In the genomic region with DNA sequence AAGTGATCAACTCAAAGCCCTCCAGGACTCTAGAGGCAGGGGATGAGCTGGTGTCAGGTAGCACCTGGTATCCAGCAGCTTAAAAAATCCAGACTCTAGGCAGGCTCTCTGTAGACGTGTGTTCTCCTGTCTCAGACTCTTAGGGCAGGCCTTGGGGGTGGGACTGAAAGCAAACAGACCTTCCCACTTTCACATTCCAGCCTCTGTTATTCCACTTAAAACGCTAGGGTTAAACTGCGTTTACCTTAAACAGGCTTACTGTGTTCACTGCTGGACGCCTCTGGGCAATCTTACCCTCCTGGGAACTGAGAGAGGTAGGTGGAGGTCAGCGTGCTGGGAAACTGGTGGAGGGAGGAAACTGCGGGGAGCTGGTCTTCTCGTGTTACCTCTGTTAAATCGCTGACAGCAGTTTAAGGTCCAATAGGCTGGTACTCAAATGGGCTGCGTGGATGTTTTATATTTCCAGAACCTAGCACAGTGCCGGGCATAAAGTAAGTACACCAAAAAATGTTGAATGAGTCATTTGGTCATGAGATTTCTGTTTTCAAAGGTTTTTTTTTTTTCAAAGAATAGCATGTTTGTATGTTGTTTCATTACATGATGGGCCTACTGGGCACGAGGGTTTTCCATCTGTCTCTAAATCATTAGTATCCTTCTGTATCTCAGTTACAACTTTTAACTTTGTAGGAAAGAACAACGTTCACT, we compare ENCODE assay signal across 8 cellular contexts. TPM values are rescaled to one million over a fixed set of nuclear protein-coding genes. Genes with fewer than 3 reads are reported as not detected.
A peak's percentile ranks its signal among the peaks of the same experiment; 100 is the strongest.
DNase-seq lines count a peak whose midpoint lies in the region; ATAC-seq, FAIRE-seq and TF ChIP-seq lines count a peak whose summit lies in the region.

Gene GCNT2, plus strand, starts transcription at position 248 of the 705 bp plus-strand sequence. CDS start 7,561 bp downstream, outside the sequence.

- H3K9ac ChIP-seq in PC-3 (ENCODE audit: low read length) = no peak within 1 kb of the TSS

- no peaks in the 10 kb centered on the region for H3K79me2 ChIP-seq in PC-3 (ENCODE audit: low read length)

- H3K27ac Mint-ChIP-seq in progenitor cell of endocrine pancreas = peak within 1 kb of the TSS; percentile 94
- no peak within 1 kb of the TSS for H3K27ac Mint-ChIP-seq in activated T-helper 17 cell treated with anti-CD3 and anti-CD28 coated beads, Interleukin-2, amount 50 U/mL, for 72 hours

- H3F3A ChIP-seq in PC-3 (ENCODE audit: low read length, unreplicated experiment) = no peaks in the 10 kb centered on the region

- peak within 1 kb of the TSS; percentile 53 for H2AFZ ChIP-seq in PC-3 (ENCODE audit: low read length)

- TF ChIP-seq CTCF in PC-3 (conservative IDR thresholded peaks at IDR 0.05; ENCODE audit: low read depth, low read length) (no peak), progenitor cell of endocrine pancreas (IDR thresholded peaks at IDR 0.05; ENCODE audit: unreplicated experiment) (no peak)

- no peaks in the 10 kb centered on the region for H4K20me1 ChIP-seq in PC-3 (ENCODE audit: low read length)

- CTCF ChIA-PET in PC-3 (lab: Charles Lee) = no interaction called here

- FAIRE-seq in G401.6 (lab: Jason Lieb, UNC) (peak; percentile 99), frontal cortex (lab: Jason Lieb, UNC) (no peak)

- intact Hi-C loops in PC-3 (cut with micrococcal nuclease) = no loop called here

- peak within 1 kb of the TSS; percentile 53 for H3K4me3 Mint-ChIP-seq in progenitor cell of endocrine pancreas (ENCODE audit: low read depth)
- no peak within 1 kb of the TSS for H3K4me3 Mint-ChIP-seq in activated T-helper 17 cell treated with anti-CD3 and anti-CD28 coated beads, Interleukin-2, amount 50 U/mL, for 72 hours

- H3K27me3 Mint-ChIP-seq in progenitor cell of endocrine pancreas = peaks cover 13% of the 10 kb centered on the region
- peaks cover 8% of the 10 kb centered on the region for H3K27me3 Mint-ChIP-seq in activated T-helper 17 cell treated with anti-CD3 and anti-CD28 coated beads, Interleukin-2, amount 50 U/mL, for 72 hours

- no peak within 1 kb of the TSS for H3K4me3 ChIP-seq in PC-3 (ENCODE audit: low read length)

- POLR2A ChIA-PET in PC-3 (lab: Charles Lee; ENCODE audit: unreplicated experiment) = no interaction called here

- DNase-seq in PC-3 (peak; percentile 22), frontal cortex (ENCODE audit: low spot score in 2 of 2) (no peak), progenitor cell of endocrine pancreas (ENCODE audit: low spot score, unreplicated experiment) (no peak), mesenteric fat pad (ENCODE audit: low spot score) (no peak)

- H3K4me1 Mint-ChIP-seq in progenitor cell of endocrine pancreas (ENCODE audit: low read depth) = peaks cover 31% of the 10 kb centered on the region
- H3K4me1 Mint-ChIP-seq in activated T-helper 17 cell treated with anti-CD3 and anti-CD28 coated beads, Interleukin-2, amount 50 U/mL, for 72 hours = no peaks in the 10 kb centered on the region

- H3K9me3 Mint-ChIP-seq in progenitor cell of endocrine pancreas (ENCODE audit: low read depth) = no peaks in the 10 kb centered on the region
- H3K9me3 Mint-ChIP-seq in activated T-helper 17 cell treated with anti-CD3 and anti-CD28 coated beads, Interleukin-2, amount 50 U/mL, for 72 hours = no peaks in the 10 kb centered on the region

- H3K9me3 ChIP-seq in PC-3 (ENCODE audit: low read length) = no peaks in the 10 kb centered on the region

- ATAC-seq in HG02642 (IDR thresholded peaks at IDR 0.05; ENCODE audit: poor library complexity, unreplicated experiment) (peak; percentile 58), PC-3 (peak; percentile 39; the same call in 1 of the 2 replicates), HG02571 (IDR thresholded peaks at IDR 0.05; ENCODE audit: unreplicated experiment) (no peak)
- no peak for ATAC-seq in activated T-helper 17 cell treated with anti-CD3 and anti-CD28 coated beads, Interleukin-2, amount 50 U/mL, for 72 hours (replicated peaks)

- no peak within 1 kb of the TSS for H3K4me2 ChIP-seq in PC-3 (ENCODE audit: low read length)

- H3K27me3 ChIP-seq in PC-3 (ENCODE audit: low read length) = no peaks in the 10 kb centered on the region

- H3K9me2 ChIP-seq in PC-3 (replicated peaks; ENCODE audit: low read length) = no peaks in the 10 kb centered on the region

- BruUV-seq in PC-3 (replicated peaks; lab: Mats Ljungman, UMichigan) = no TSS peak

- no peaks in the 10 kb centered on the region for H3K36me3 Mint-ChIP-seq in progenitor cell of endocrine pancreas (ENCODE audit: insufficient read depth)
- no peaks in the 10 kb centered on the region for H3K36me3 Mint-ChIP-seq in activated T-helper 17 cell treated with anti-CD3 and anti-CD28 coated beads, Interleukin-2, amount 50 U/mL, for 72 hours (ENCODE audit: low read depth)

- no peaks in the 10 kb centered on the region for H3K36me3 ChIP-seq in PC-3 (ENCODE audit: low read depth, low read length)

- peaks cover 22% of the 10 kb centered on the region for H3K4me1 ChIP-seq in PC-3 (ENCODE audit: insufficient read depth, low read length)

- H3K27ac ChIP-seq in PC-3 (ENCODE audit: low read length) = peak within 1 kb of the TSS; percentile 1; the same call in 1 of the 2 replicates

RNA-seq across cellular contexts. Expression of gene GCNT2, which starts in this region (rescaled TPM):
- total RNA-seq in PC-3 (2014; rRNA removed) (15.5 and 18.3 TPM in 2 replicates), frontal cortex (19.2 TPM), progenitor cell of endocrine pancreas (8.2 and 12.3 TPM in 2 replicates), mesenteric fat pad (3.0 TPM)
- total RNA-seq in activated T-helper 17 cell treated with anti-CD3 and anti-CD28 coated beads, Interleukin-2, amount 50 U/mL, for 72 hours = under 1 TPM; 0.64 to 0.73 TPM

Comparison
In these comparisons a context has a peak if more than half of its experiments do, and no peak if none do; other contexts are left out.
1. ATAC-seq: peak in HG02642 (single experiment) and PC-3 (single experiment); none in HG02571 (single experiment) and activated T-helper 17 cell treated with anti-CD3 and anti-CD28 coated beads, Interleukin-2, amount 50 U/mL, for 72 hours (single experiment).